Comparison of ENCODE assay signal across 19 cellular contexts in the genomic region with DNA sequence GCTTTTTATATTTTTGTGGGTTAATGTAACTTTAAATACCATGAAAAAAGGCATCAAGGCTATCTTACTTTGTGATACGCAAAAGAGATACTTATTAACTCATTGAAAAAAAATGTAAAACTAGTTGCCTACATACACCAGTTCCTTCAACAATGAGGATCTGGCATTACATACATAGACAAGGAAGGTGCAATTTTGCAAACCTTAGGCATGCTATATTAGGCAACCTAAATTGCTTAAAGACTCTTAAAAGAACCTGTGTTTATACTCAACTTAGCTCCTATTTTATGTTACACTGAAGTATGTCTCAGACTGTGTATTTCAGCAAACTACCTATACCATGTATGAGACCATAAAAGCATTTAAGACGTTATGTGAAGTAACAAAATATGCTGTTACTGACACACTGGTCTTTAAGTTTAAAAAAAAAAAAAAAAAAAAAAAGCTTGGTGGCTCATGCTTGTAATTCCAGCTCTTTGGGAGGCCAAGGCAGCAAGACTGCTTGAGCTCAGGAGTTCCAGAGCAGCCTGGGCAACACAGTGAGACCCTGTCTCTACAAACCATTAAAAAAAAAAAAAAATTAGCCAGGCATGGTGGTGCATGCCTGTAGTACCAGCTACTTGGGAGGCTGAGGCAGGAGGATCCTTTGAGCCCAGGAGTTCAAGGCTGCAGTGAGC. TPM values are rescaled to one million over a fixed set of nuclear protein-coding genes. Genes with fewer than 3 reads are reported as not detected.
DNase-seq lines count a peak whose midpoint lies in the region; ATAC-seq, FAIRE-seq and TF ChIP-seq lines count a peak whose summit lies in the region.
"Had no signal": no experiment of that assay in that cellular context is flagged by ENCODE, and none has a peak within 500 bp of the region (broad histone marks: within the 10 kb centered on the region; RNA-seq: fewer than 3 reads in every experiment).

No MANE protein-coding gene starts in this region.

- TF ChIP-seq POLR2A in HepG2 (IDR thresholded peaks at IDR 0.05; ENCODE audit: insufficient read depth in 1 of 2, low read depth in 2 of 2, low read length in 2 of 2) (no peak), right lobe of liver (IDR thresholded peaks at IDR 0.05) (no peak), Peyer's patch (IDR thresholded peaks at IDR 0.05) (no peak)

- H3K79me2 ChIP-seq in HepG2 (ENCODE audit: insufficient read depth, low read length) = peaks cover 2% of the 10 kb centered on the region

- in situ Hi-C loops in HepG2 (cut with HindIII; ENCODE audit: extremely low pct_ligation_motif_present, low pct_unique_long_range_greater_than_20kb) = no loop called here

- no peak overlapping the region for H3K4me2 ChIP-seq in HepG2 (ENCODE audit: low read depth, low read length)
- H3K4me2 ChIP-seq: A549; BLaER1 treated with 17β-estradiol and CSF1 and Interleukin-3, amounts not matched to agents 10 nM and 100 nM; GM23338 had no signal

- DNase-seq in HepG2 (ENCODE audit: low spot score) (no peak), right lobe of liver (no peak), WTC11 (ENCODE audit: low spot score) (no peak), fibroblast of villous mesenchyme (ENCODE audit: low read depth) (peak; percentile 28), MG63 (no peak), Peyer's patch (no peak)
- no peak for DNase-seq in activated naive CD8-positive, alpha-beta T cell treated with anti-CD3 and anti-CD28 coated beads for 36 hours
- DNase-seq: Calu3; CD8-positive, alpha-beta T cell; Karpas-422; NCI-H1105; NCI-H1694; SHP77 had no signal

- H3K4me3 Mint-ChIP-seq in WTC11 = no peak overlapping the region
- H3K4me3 Mint-ChIP-seq in activated naive CD8-positive, alpha-beta T cell treated with anti-CD3 and anti-CD28 coated beads for 36 hours = no peak overlapping the region
- H3K4me3 Mint-ChIP-seq: CD8-positive, alpha-beta T cell; GM23338 had no signal

- H3K9me3 Mint-ChIP-seq in WTC11 = peaks cover 4% of the 10 kb centered on the region; the same call in 1 of the 2 replicates
- H3K9me3 Mint-ChIP-seq in activated naive CD8-positive, alpha-beta T cell treated with anti-CD3 and anti-CD28 coated beads for 36 hours = peaks cover 5% of the 10 kb centered on the region
- H3K9me3 Mint-ChIP-seq: CD8-positive, alpha-beta T cell; GM23338 had no signal

- peaks cover 3% of the 10 kb centered on the region; the same call in 1 of the 2 replicates for H3K4me1 ChIP-seq in HepG2 (ENCODE audit: insufficient read depth, low read length)
- no peaks in the 10 kb centered on the region for H3K4me1 ChIP-seq in right lobe of liver
- H3K4me1 ChIP-seq in Peyer's patch = no peaks in the 10 kb centered on the region
- H3K4me1 ChIP-seq: A549 had no signal

- ATAC-seq in HepG2 (no peak), right lobe of liver (no peak), WTC11 (no peak)
- ATAC-seq: A549; CD8-positive, alpha-beta T cell; GM23338; HCT116 had no signal

- H3K9me3 ChIP-seq in HepG2 (ENCODE audit: low read length) = no peaks in the 10 kb centered on the region
- no peaks in the 10 kb centered on the region for H3K9me3 ChIP-seq in right lobe of liver
- H3K9me3 ChIP-seq in MG63 = no peaks in the 10 kb centered on the region
- H3K9me3 ChIP-seq in Peyer's patch = no peaks in the 10 kb centered on the region
- H3K9me3 ChIP-seq: A549 had no signal

- H2AFZ ChIP-seq in HepG2 (ENCODE audit: low read length) = no peak overlapping the region
- H2AFZ ChIP-seq: GM23338 had no signal

- intact Hi-C loops in HepG2 (cut with micrococcal nuclease; ENCODE audit: unreplicated experiment) (no loop called here), right lobe of liver (cut with DNase I) (no loop called here)

- TF ChIP-seq EP300 in HepG2 (IDR thresholded peaks at IDR 0.05; ENCODE audit: low read depth in 2 of 2, low read length in 2 of 2) (no peak), HepG2 (CRISPR knock-in tag; IDR thresholded peaks at IDR 0.05; ENCODE audit: borderline replicate concordance) (no peak)

- CTCF ChIA-PET in HepG2 (lab: Yijun Ruan, JAX; ENCODE audit: low intra/inter-chr PET ratio, low total read pairs) (no interaction called here), WTC11 (lab: Charles Lee) (interaction anchor here (1.2 to 1.4 kb wide), 4 partner anchors 29 to 315 kb away, joined by 3 to 4 read pairs (median 4); a partner anchor contains a TSS)

- H3K4me3 ChIP-seq in HepG2 (replicated peaks in 1 of 3; ENCODE audit: insufficient read depth in 1 of 3, low read depth in 2 of 3, low read length in 3 of 3) (no peak overlapping the region), right lobe of liver (no peak overlapping the region), fibroblast of villous mesenchyme (ENCODE audit: low read depth, low read length) (no peak overlapping the region), MG63 (no peak overlapping the region), Peyer's patch (no peak overlapping the region)
- H3K4me3 ChIP-seq: A549; BLaER1 treated with 17β-estradiol and CSF1 and Interleukin-3, amounts not matched to agents 10 nM and 100 nM; GM23338; SK-N-MC had no signal

- H3K9ac ChIP-seq in HepG2 (ENCODE audit: insufficient read depth, low read depth, low read length) = no peak overlapping the region
- H3K9ac ChIP-seq: BLaER1 treated with 17β-estradiol and CSF1 and Interleukin-3, amounts not matched to agents 10 nM and 100 nM had no signal

- peaks cover 4% of the 10 kb centered on the region for H3K4me1 Mint-ChIP-seq in WTC11
- peaks cover 18% of the 10 kb centered on the region for H3K4me1 Mint-ChIP-seq in activated naive CD8-positive, alpha-beta T cell treated with anti-CD3 and anti-CD28 coated beads for 36 hours

- WGBS in HepG2 (ENCODE audit: low lambda C conversion rate) = 99% methylated on average over 2 of the region's 2 CpGs
- 80% methylated on average over 2 of the region's 2 CpGs for WGBS in right lobe of liver (ENCODE audit: insufficient coverage, low coverage, low lambda C conversion rate, missing lambda C conversion rate)

- TF ChIP-seq RAD21 in HepG2 (CRISPR knock-in tag; IDR thresholded peaks at IDR 0.05) = no peak

- no peak overlapping the region for H3K27ac Mint-ChIP-seq in WTC11
- H3K27ac Mint-ChIP-seq in activated naive CD8-positive, alpha-beta T cell treated with anti-CD3 and anti-CD28 coated beads for 36 hours = no peak overlapping the region
- H3K27ac Mint-ChIP-seq: CD8-positive, alpha-beta T cell; GM23338 had no signal

- no peak for FAIRE-seq in HepG2 (lab: Jason Lieb, UNC)
- FAIRE-seq: A549, GM12892 had no signal

- no TSS peak for BruUV-seq in HepG2 (replicated peaks; lab: Mats Ljungman, UMichigan)

- H3K27me3 ChIP-seq in HepG2 (ENCODE audit: control insufficient read depth in 1 of 2, insufficient read depth in 2 of 2, low read length in 2 of 2) (no peaks in the 10 kb centered on the region), right lobe of liver (no peaks in the 10 kb centered on the region), MG63 (no peaks in the 10 kb centered on the region), Peyer's patch (no peaks in the 10 kb centered on the region)
- H3K27me3 ChIP-seq: BLaER1 treated with 17β-estradiol and CSF1 and Interleukin-3, amounts not matched to agents 10 nM and 100 nM had no signal

- no peaks in the 10 kb centered on the region for H4K20me1 ChIP-seq in HepG2 (ENCODE audit: insufficient read depth, low read length)

- TF ChIP-seq CTCF in HepG2 (CRISPR knock-in tag; IDR thresholded peaks at IDR 0.05) (no peak), right lobe of liver (IDR thresholded peaks at IDR 0.05) (no peak), WTC11 (IDR thresholded peaks at IDR 0.05) (no peak), fibroblast of villous mesenchyme (IDR thresholded peaks at IDR 0.05; ENCODE audit: insufficient read depth, low read depth, low read length) (no peak), Peyer's patch (IDR thresholded peaks at IDR 0.05) (no peak)

- peaks cover 31% of the 10 kb centered on the region for H3K36me3 Mint-ChIP-seq in WTC11
- peaks cover 52% of the 10 kb centered on the region for H3K36me3 Mint-ChIP-seq in activated naive CD8-positive, alpha-beta T cell treated with anti-CD3 and anti-CD28 coated beads for 36 hours

- no peaks in the 10 kb centered on the region for H3K27me3 Mint-ChIP-seq in WTC11 (ENCODE audit: low read depth)
- H3K27me3 Mint-ChIP-seq in activated naive CD8-positive, alpha-beta T cell treated with anti-CD3 and anti-CD28 coated beads for 36 hours = no peaks in the 10 kb centered on the region

- POLR2A ChIA-PET in HepG2 (lab: Yijun Ruan, JAX) (interaction anchor here (0.9 to 1.5 kb wide), 4 partner anchors 9 to 191 kb away, joined by 3 to 7 read pairs (median 5); a partner anchor contains a TSS), WTC11 (lab: Charles Lee) (interaction anchor here (0.6 to 0.7 kb wide), 3 partner anchors 8 to 679 kb away, joined by 3 to 7 read pairs (median 6); no protein-coding TSS in a partner anchor)

- H3K27ac ChIP-seq in HepG2 (ENCODE audit: extremely low read length, insufficient read depth, low read length) = no peak overlapping the region
- no peak overlapping the region for H3K27ac ChIP-seq in right lobe of liver
- H3K27ac ChIP-seq in Peyer's patch = no peak overlapping the region
- H3K27ac ChIP-seq: A549; BLaER1 treated with 17β-estradiol and CSF1 and Interleukin-3, amounts not matched to agents 10 nM and 100 nM; SK-N-MC had no signal

- peaks cover 0 to 31% of the 10 kb centered on the region in 2 experiments; a peak in 2 of 5 replicates for H3K36me3 ChIP-seq in HepG2 (replicated peaks in 1 of 2; ENCODE audit: control insufficient read depth in 1 of 2, insufficient read depth in 2 of 2, low read length in 2 of 2)
- H3K36me3 ChIP-seq in right lobe of liver = peaks cover 0 to 34% (median 0%) of the 10 kb centered on the region in 4 donors
- peaks cover 31% of the 10 kb centered on the region for H3K36me3 ChIP-seq in MG63
- peaks cover 0 to 26% (median 0%) of the 10 kb centered on the region in 3 donors for H3K36me3 ChIP-seq in Peyer's patch

RNA-seq across cellular contexts. Expression of a gene that starts 9.1 kb away (rescaled TPM):
- 32.5 and 61.1 TPM in 2 replicates for total RNA-seq in HepG2 (2016; rRNA removed; fragmentation: Illumina TruSeq; extraction: Trizol)
- 21.3 and 34.0 TPM in 2 replicates for total RNA-seq in HepG2 (2016; cell fraction: cytosol; rRNA removed; fragmentation: Illumina TruSeq; extraction: Trizol; ENCODE audit: low read depth)
- 30.4 and 60.4 TPM in 2 replicates for total RNA-seq in HepG2 (2016; cell fraction: insoluble cytoplasmic fraction; rRNA removed; fragmentation: Illumina TruSeq; extraction: Trizol)
- total RNA-seq in HepG2 (2016; cell fraction: membrane; rRNA removed; fragmentation: Illumina TruSeq; extraction: Trizol) = 24.0 and 25.0 TPM in 2 replicates
- 32.7 and 38.9 TPM in 2 replicates for total RNA-seq in HepG2 (2016; cell fraction: nucleus; rRNA removed; fragmentation: Illumina TruSeq; extraction: Trizol)
- 15.2 and 20.1 TPM in 2 replicates for polyA plus RNA-seq in HepG2 (2011; rRNA removed)
- 7.9 and 9.9 TPM in 2 replicates for polyA plus RNA-seq in HepG2 (2011; cell fraction: cytosol; rRNA removed)
- polyA plus RNA-seq in HepG2 (2011; cell fraction: nucleus; rRNA removed) = 11.4 and 15.3 TPM in 2 replicates
- polyA plus RNA-seq in HepG2 (2012) = 18.5 and 21.0 TPM in 2 replicates
- 2.2 and 2.4 TPM in 2 replicates for polyA plus RNA-seq in HepG2 (2016; cell fraction: cytosol; fragmentation: Illumina TruSeq; extraction: Trizol; ENCODE audit: low read depth)
- polyA plus RNA-seq in HepG2 (2016; cell fraction: insoluble cytoplasmic fraction; fragmentation: Illumina TruSeq; extraction: Trizol; ENCODE audit: low read depth) = 38.1 and 43.7 TPM in 2 replicates
- 7.2 and 8.1 TPM in 2 replicates for polyA plus RNA-seq in HepG2 (2016; cell fraction: membrane; fragmentation: Illumina TruSeq; extraction: Trizol; ENCODE audit: low read depth)
- 48.9 and 56.1 TPM in 2 replicates for polyA plus RNA-seq in HepG2 (2016; cell fraction: nucleus; fragmentation: Illumina TruSeq; extraction: Trizol; ENCODE audit: insufficient read depth, low read depth)
- polyA minus RNA-seq in HepG2 (2011; rRNA and poly(A)+ RNA removed; ENCODE audit: low replicate concordance) = 16.0 and 39.7 TPM in 2 replicates
- 28.3 and 33.1 TPM in 2 replicates for polyA minus RNA-seq in HepG2 (2011; cell fraction: cytosol; rRNA and poly(A)+ RNA removed)
- polyA minus RNA-seq in HepG2 (2011; cell fraction: nucleus; rRNA and poly(A)+ RNA removed) = 54.3 and 59.6 TPM in 2 replicates
- total RNA-seq in right lobe of liver = 10 to 100 TPM; 13.7 to 31.0 (median 21.5) TPM
- total RNA-seq in WTC11 (2021) = 40.2 to 46.1 TPM (median 45.5 TPM) in 3 replicates
- total RNA-seq in fibroblast of villous mesenchyme = 61.2 and 94.1 TPM in 2 replicates
- 10 to 100 TPM; 50.5 TPM for total RNA-seq in activated naive CD8-positive, alpha-beta T cell treated with anti-CD3 and anti-CD28 coated beads for 36 hours
- total RNA-seq in MG63 (2014; rRNA removed; shearing (Covaris generic); ENCODE audit: low replicate concordance) = 24.1 and 49.1 TPM in 2 replicates
- 10 to 100 TPM; 35.4 to 71.8 (median 46.5) TPM for total RNA-seq in Peyer's patch
